In genomic region chr10:74903491-74903890, GRCh38 we compare ENCODE assay signal across 8 cellular contexts.
"Had no signal": no experiment of that assay in that cellular context is flagged by ENCODE, and none has a peak within 500 bp of the region (broad histone marks: within the 10 kb centered on the region; RNA-seq: fewer than 3 reads in every experiment).

No MANE protein-coding gene starts in this region.

- DNase-seq: GM23248, GOT3, H7, H9, HCEC 1CT had no signal

- H3K27ac Mint-ChIP-seq: GM23338, H9 had no signal

- H3K4me3 Mint-ChIP-seq: GM23338, H9 had no signal

- ATAC-seq: GM23338, HCT116 had no signal

- H3K36me3 ChIP-seq: HAP-1 had no signal

- H3K27ac ChIP-seq: GM23248 had no signal

- H3K9me3 Mint-ChIP-seq: GM23338, H9 had no signal

- H3K4me1 ChIP-seq: HAP-1 had no signal

- H3K9me3 ChIP-seq: HAP-1 had no signal

- H3K9ac ChIP-seq: GM23248 had no signal

- H3K4me3 ChIP-seq: GM23248, GM23338, HAP-1 had no signal
